In the genomic region with DNA sequence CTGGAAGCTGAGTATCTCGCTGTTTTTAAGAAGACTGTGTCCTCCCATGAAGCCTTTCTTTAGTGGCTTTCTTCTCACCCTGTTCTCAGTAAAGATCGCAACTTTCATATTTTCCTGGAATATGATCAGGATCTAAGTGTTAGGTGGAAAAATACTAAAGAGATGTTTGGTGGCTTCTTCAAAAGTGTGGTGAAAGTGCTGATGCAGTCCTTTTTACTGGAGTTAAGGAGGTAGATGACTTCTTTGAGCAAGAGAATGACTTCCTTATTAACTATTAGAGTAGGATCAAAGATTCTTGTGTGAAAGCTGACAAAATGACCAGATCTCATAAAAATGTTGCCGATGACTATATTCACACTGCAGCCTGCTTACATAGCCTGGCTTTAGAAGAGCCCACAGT, we compare ENCODE assay signal across 36 cellular contexts.
DNase-seq lines count a peak whose midpoint lies in the region; ATAC-seq, FAIRE-seq and TF ChIP-seq lines count a peak whose summit lies in the region.
"Had no signal": no experiment of that assay in that cellular context is flagged by ENCODE, and none has a peak within 500 bp of the region (broad histone marks: within the 10 kb centered on the region; RNA-seq: fewer than 3 reads in every experiment).

No MANE protein-coding gene starts in this region.

- DNase-seq in HepG2 (ENCODE audit: low spot score) (no peak), right lobe of liver (no peak), A549 (ENCODE audit: low read depth in 1 of 2, low spot score in 1 of 2) (no peak), IMR-90 (no peak), K562 (ENCODE audit: extremely low read depth in 1 of 4, low spot score in 3 of 4) (no peak), OCI-M2 (lab: John Stamatoyannopoulos, UW; ENCODE audit: unreplicated experiment) (no peak)
- DNase-seq in activated naive CD8-positive, alpha-beta T cell treated with anti-CD3 and anti-CD28 coated beads, Interleukin-2, amount 50 U/mL, for 24 hours = no peak
- DNase-seq: 8988T; ACHN; AML-193; BE2C; C1 segment of cervical spinal cord; Caco-2; Calu3; CD4-positive, alpha-beta memory T cell; CD4-positive, alpha-beta T cell; CD4-positive, CD25-positive, alpha-beta regulatory T cell; CD8-positive, alpha-beta memory T cell; CD8-positive, alpha-beta T cell; COR-L47; DMS 273 treated with DMSO at 0.1 percent for 48 hours; DMS153; DMS53; DMS79; DMS79 treated with DMSO at 0.1 percent for 48 hours; DND-41; EL had no signal

- dilution Hi-C loops in IMR-90 (cut with HindIII; ENCODE audit: low sequenced_read_pairs, unreplicated experiment) = no loop called here

- no peak overlapping the region for H3K4me3 Mint-ChIP-seq in activated naive CD8-positive, alpha-beta T cell treated with anti-CD3 and anti-CD28 coated beads, Interleukin-2, amount 50 U/mL, for 24 hours
- H3K4me3 Mint-ChIP-seq: B cell; CD14-positive monocyte; CD4-positive, alpha-beta memory T cell; CD4-positive, alpha-beta T cell; CD4-positive, CD25-positive, alpha-beta regulatory T cell; CD8-positive, alpha-beta memory T cell; CD8-positive, alpha-beta T cell had no signal

- no peak overlapping the region for H4K8ac ChIP-seq in IMR-90 (ENCODE audit: low read depth in 2 of 2, low read length in 2 of 2)

- POLR2A ChIA-PET in HepG2 (lab: Yijun Ruan, JAX) (no interaction called here), A549 (lab: Yijun Ruan, JAX) (no interaction called here), IMR-90 (lab: Charles Lee; ENCODE audit: unreplicated experiment) (no interaction called here), K562 (lab: Yijun Ruan, JAX) (no interaction called here)

- no peaks in the 10 kb centered on the region; a peak in 1 of 5 replicates for H3K27me3 ChIP-seq in HepG2 (ENCODE audit: control insufficient read depth in 1 of 2, insufficient read depth in 2 of 2, low read length in 2 of 2)
- no peaks in the 10 kb centered on the region for H3K27me3 ChIP-seq in right lobe of liver
- no peaks in the 10 kb centered on the region for H3K27me3 ChIP-seq in IMR-90 (ENCODE audit: control insufficient read depth, insufficient read depth, low read length)
- no peaks in the 10 kb centered on the region for H3K27me3 ChIP-seq in K562 (ENCODE audit: control insufficient read depth in 2 of 2, insufficient read depth in 2 of 2, low read length in 2 of 2)
- H3K27me3 ChIP-seq: BE2C; BLaER1; BLaER1 treated with 17β-estradiol and CSF1 and Interleukin-3, amounts not matched to agents 10 nM and 100 nM had no signal

- H3K36me3 ChIP-seq in HepG2 (replicated peaks in 1 of 2; ENCODE audit: control insufficient read depth in 1 of 2, insufficient read depth in 2 of 2, low read length in 2 of 2) (no peaks in the 10 kb centered on the region), right lobe of liver (no peaks in the 10 kb centered on the region), IMR-90 (ENCODE audit: control insufficient read depth, insufficient read depth, low read length) (no peaks in the 10 kb centered on the region), K562 (ENCODE audit: control insufficient read depth, insufficient read depth, low read length) (no peaks in the 10 kb centered on the region)
- H3K36me3 ChIP-seq: BE2C; BLaER1; BLaER1 treated with 17β-estradiol and CSF1 and Interleukin-3, amounts not matched to agents 10 nM and 100 nM had no signal

- TF ChIP-seq CTCF in HepG2 (CRISPR knock-in tag; IDR thresholded peaks at IDR 0.05) (no peak), right lobe of liver (IDR thresholded peaks at IDR 0.05) (no peak), A549 (IDR thresholded peaks at IDR 0.05) (no peak), IMR-90 (conservative IDR thresholded peaks at IDR 0.05; ENCODE audit: low read depth, low read length) (no peak), K562 (IDR thresholded peaks at IDR 0.05 in 2 of 3, conservative IDR thresholded peaks at IDR 0.05 in 1 of 3; ENCODE audit: insufficient read depth in 2 of 3, low read depth in 1 of 3, low read length in 3 of 3) (no peak)

- H2BK15ac ChIP-seq in IMR-90 (ENCODE audit: low read depth, low read length) = no peak overlapping the region

- no peak overlapping the region for H3K27ac Mint-ChIP-seq in activated naive CD8-positive, alpha-beta T cell treated with anti-CD3 and anti-CD28 coated beads, Interleukin-2, amount 50 U/mL, for 24 hours
- H3K27ac Mint-ChIP-seq: B cell; CD14-positive monocyte; CD4-positive, alpha-beta memory T cell; CD4-positive, alpha-beta T cell; CD4-positive, CD25-positive, alpha-beta regulatory T cell; CD8-positive, alpha-beta memory T cell; CD8-positive, alpha-beta T cell had no signal

- CTCF ChIA-PET in HepG2 (lab: Yijun Ruan, JAX; ENCODE audit: low intra/inter-chr PET ratio, low total read pairs) = no interaction called here
- CTCF ChIA-PET in A549 (lab: Yijun Ruan, JAX) = no interaction called here
- CTCF ChIA-PET in IMR-90 (lab: Yijun Ruan, JAX) = interaction anchor here (0.7 kb wide), 1 partner anchor 23 kb away, joined by 3 read pairs; no protein-coding TSS in a partner anchor
- CTCF ChIA-PET in K562 (lab: Yijun Ruan, JAX; ENCODE audit: low intra/inter-chr PET ratio) = no interaction called here

- peaks cover 4% of the 10 kb centered on the region for H3K9me3 Mint-ChIP-seq in activated naive CD8-positive, alpha-beta T cell treated with anti-CD3 and anti-CD28 coated beads, Interleukin-2, amount 50 U/mL, for 24 hours

- no peak overlapping the region for H3K14ac ChIP-seq in IMR-90 (replicated peaks; ENCODE audit: low read depth, low read length)

- no peak overlapping the region for H2BK120ac ChIP-seq in IMR-90 (ENCODE audit: low read depth, low read length)

- in situ Hi-C loops in HepG2 (cut with HindIII; ENCODE audit: extremely low pct_ligation_motif_present, low pct_unique_long_range_greater_than_20kb) (no loop called here), IMR-90 (cut with MboI; ENCODE audit: low sequenced_read_pairs) (no loop called here), K562 (cut with MboI) (no loop called here)

- H3K27me3 Mint-ChIP-seq in activated naive CD8-positive, alpha-beta T cell treated with anti-CD3 and anti-CD28 coated beads, Interleukin-2, amount 50 U/mL, for 24 hours = no peaks in the 10 kb centered on the region
- H3K27me3 Mint-ChIP-seq: B cell; CD4-positive, alpha-beta memory T cell; CD4-positive, alpha-beta T cell; CD4-positive, CD25-positive, alpha-beta regulatory T cell; CD8-positive, alpha-beta memory T cell had no signal

- H2BK5ac ChIP-seq in IMR-90 (ENCODE audit: low read depth, low read length, poor library complexity, severe bottlenecking) = no peak overlapping the region

- TF ChIP-seq EP300 in HepG2 (IDR thresholded peaks at IDR 0.05; ENCODE audit: low read depth in 2 of 2, low read length in 2 of 2) (no peak), HepG2 (CRISPR knock-in tag; IDR thresholded peaks at IDR 0.05; ENCODE audit: borderline replicate concordance) (no peak), A549 (IDR thresholded peaks at IDR 0.05) (no peak), K562 (IDR thresholded peaks at IDR 0.05; ENCODE audit: low read length) (no peak)

- 27% methylated on average over 3 of the region's 3 CpGs for WGBS in HepG2 (ENCODE audit: low lambda C conversion rate)
- WGBS in right lobe of liver (ENCODE audit: insufficient coverage, low coverage, low lambda C conversion rate, missing lambda C conversion rate) = 58% methylated on average over 3 of the region's 3 CpGs
- WGBS in A549 (ENCODE audit: missing lambda C conversion rate) = 37% methylated on average over 3 of the region's 3 CpGs
- WGBS in IMR-90 (ENCODE audit: extremely low coverage in 2 of 2, insufficient read length in 1 of 2), 2 experiments = no CpG with 5 or more reads among the region's 3 CpGs
- WGBS in K562 (ENCODE audit: insufficient coverage, low coverage, missing lambda C conversion rate) = 2% methylated on average over 3 of the region's 3 CpGs

- H3K9me3 ChIP-seq in HepG2 (ENCODE audit: low read length) (no peaks in the 10 kb centered on the region), right lobe of liver (no peaks in the 10 kb centered on the region), A549 (no peaks in the 10 kb centered on the region; the same call in 2 of the 3 replicates), IMR-90 (ENCODE audit: control insufficient read depth, insufficient read depth, low read length) (no peaks in the 10 kb centered on the region), K562 (replicated peaks; ENCODE audit: control insufficient read depth, insufficient read depth, low read depth, low read length) (no peaks in the 10 kb centered on the region)
- H3K9me3 ChIP-seq: BE2C; BLaER1; BLaER1 treated with 17β-estradiol and CSF1 and Interleukin-3, amounts not matched to agents 10 nM and 100 nM had no signal

- ATAC-seq in HepG2 = no peak
- ATAC-seq in right lobe of liver = no peak
- no peak for ATAC-seq in A549
- no peak for ATAC-seq in IMR-90 (ENCODE audit: low read depth)
- no peak for ATAC-seq in K562
- ATAC-seq in GM21528 (IDR thresholded peaks at IDR 0.05; ENCODE audit: low FRiP score, unreplicated experiment) = no peak
- no peak for ATAC-seq in activated naive CD8-positive, alpha-beta T cell treated with anti-CD3 and anti-CD28 coated beads, Interleukin-2, amount 50 U/mL, for 24 hours
- ATAC-seq: CD8-positive, alpha-beta T cell had no signal

- no peak overlapping the region for H3K27ac ChIP-seq in HepG2 (ENCODE audit: extremely low read length, insufficient read depth, low read length)
- no peak overlapping the region for H3K27ac ChIP-seq in right lobe of liver
- H3K27ac ChIP-seq in A549 = no peak overlapping the region
- H3K27ac ChIP-seq in IMR-90 (ENCODE audit: insufficient read depth, low read length) = no peak overlapping the region
- no peak overlapping the region for H3K27ac ChIP-seq in K562 (ENCODE audit: extremely low read depth, low read depth, low read length)
- H3K27ac ChIP-seq: 22Rv1; BLaER1; BLaER1 treated with 17β-estradiol and CSF1 and Interleukin-3, amounts not matched to agents 10 nM and 100 nM; C4-2B had no signal

- H4K5ac ChIP-seq in IMR-90 (ENCODE audit: low read depth, low read length) = no peak overlapping the region

- H3K4me3 ChIP-seq in HepG2 (replicated peaks in 1 of 3; ENCODE audit: insufficient read depth in 1 of 3, low read depth in 2 of 3, low read length in 3 of 3) = no peak overlapping the region
- H3K4me3 ChIP-seq in right lobe of liver = no peak overlapping the region
- H3K4me3 ChIP-seq in A549 = no peak overlapping the region
- H3K4me3 ChIP-seq in IMR-90 (ENCODE audit: insufficient read depth, low read depth, low read length) = no peak overlapping the region
- H3K4me3 ChIP-seq in K562 = no peak overlapping the region
- H3K4me3 ChIP-seq: BLaER1; BLaER1 treated with 17β-estradiol and CSF1 and Interleukin-3, amounts not matched to agents 10 nM and 100 nM had no signal

- H3K4me1 ChIP-seq in HepG2 (ENCODE audit: insufficient read depth, low read length) (no peaks in the 10 kb centered on the region), right lobe of liver (no peaks in the 10 kb centered on the region), A549 (no peaks in the 10 kb centered on the region), IMR-90 (ENCODE audit: control insufficient read depth, insufficient read depth, low read length) (no peaks in the 10 kb centered on the region), K562 (replicated peaks in 1 of 2; ENCODE audit: control insufficient read depth in 2 of 2, insufficient read depth in 2 of 2, low read length in 2 of 2) (no peaks in the 10 kb centered on the region)
- H3K4me1 ChIP-seq: BE2C; BLaER1; BLaER1 treated with 17β-estradiol and CSF1 and Interleukin-3, amounts not matched to agents 10 nM and 100 nM; Caco-2 had no signal

- no peaks in the 10 kb centered on the region for H3K79me1 ChIP-seq in IMR-90 (ENCODE audit: low read depth in 1 of 2, low read length in 2 of 2)

- H3K9ac ChIP-seq in HepG2 (ENCODE audit: insufficient read depth, low read depth, low read length) (no peak overlapping the region), IMR-90 (ENCODE audit: low read depth, low read length) (no peak overlapping the region), K562 (ENCODE audit: insufficient read depth in 1 of 2, low read depth in 2 of 2, low read length in 2 of 2) (no peak overlapping the region)
- H3K9ac ChIP-seq: BLaER1; BLaER1 treated with 17β-estradiol and CSF1 and Interleukin-3, amounts not matched to agents 10 nM and 100 nM had no signal

- no peak overlapping the region for H3K4ac ChIP-seq in IMR-90 (ENCODE audit: low read depth, low read length)

- no peaks in the 10 kb centered on the region for H3K36me3 Mint-ChIP-seq in activated naive CD8-positive, alpha-beta T cell treated with anti-CD3 and anti-CD28 coated beads, Interleukin-2, amount 50 U/mL, for 24 hours (ENCODE audit: low read depth)
- H3K36me3 Mint-ChIP-seq: CD14-positive monocyte; CD4-positive, alpha-beta memory T cell; CD4-positive, CD25-positive, alpha-beta regulatory T cell; CD8-positive, alpha-beta memory T cell; CD8-positive, alpha-beta T cell had no signal

- H3K4me2 ChIP-seq in HepG2 (ENCODE audit: low read depth, low read length) (no peak overlapping the region), A549 (no peak overlapping the region), IMR-90 (ENCODE audit: low read depth, low read length) (no peak overlapping the region), K562 (ENCODE audit: insufficient read depth, low read length) (no peak overlapping the region)
- H3K4me2 ChIP-seq: BLaER1; BLaER1 treated with 17β-estradiol and CSF1 and Interleukin-3, amounts not matched to agents 10 nM and 100 nM had no signal

- BruUV-seq in HepG2 (replicated peaks; lab: Mats Ljungman, UMichigan) (no TSS peak), IMR-90 (replicated peaks; lab: Mats Ljungman, UMichigan) (no TSS peak), K562 (replicated peaks; lab: Mats Ljungman, UMichigan) (no TSS peak)

- no peak overlapping the region for H2AFZ ChIP-seq in HepG2 (ENCODE audit: low read length)
- no peak overlapping the region for H2AFZ ChIP-seq in IMR-90 (replicated peaks; ENCODE audit: low read length, poor library complexity)
- H2AFZ ChIP-seq in K562 (ENCODE audit: low read depth, low read length) = no peak overlapping the region

- H2AK9ac ChIP-seq in IMR-90 (replicated peaks; ENCODE audit: low read depth, low read length, poor library complexity) = no peak overlapping the region

- intact Hi-C loops in HepG2 (cut with micrococcal nuclease; ENCODE audit: unreplicated experiment) = no loop called here
- intact Hi-C loops in right lobe of liver (cut with DNase I) = no loop called here
- intact Hi-C loops in IMR-90 (cut with micrococcal nuclease) = no loop called here
- intact Hi-C loops in K562 (cut with micrococcal nuclease) = no loop called here

- no peak overlapping the region for H3K56ac ChIP-seq in IMR-90 (ENCODE audit: extremely low read depth, insufficient read depth, low read length)

- TF ChIP-seq POLR2A in HepG2 (IDR thresholded peaks at IDR 0.05; ENCODE audit: insufficient read depth in 1 of 2, low read depth in 2 of 2, low read length in 2 of 2) = no peak
- no peak for TF ChIP-seq POLR2A in right lobe of liver (IDR thresholded peaks at IDR 0.05)
- no peak for TF ChIP-seq POLR2A in A549 (IDR thresholded peaks at IDR 0.05; ENCODE audit: low read length)
- TF ChIP-seq POLR2A in IMR-90 (IDR thresholded peaks at IDR 0.05; ENCODE audit: low read depth, low read length) = no peak
- no peak for TF ChIP-seq POLR2A in K562 (conservative IDR thresholded peaks at IDR 0.05)

- H3K79me2 ChIP-seq in HepG2 (ENCODE audit: insufficient read depth, low read length) = no peaks in the 10 kb centered on the region
- no peaks in the 10 kb centered on the region for H3K79me2 ChIP-seq in K562 (ENCODE audit: control insufficient read depth, insufficient read depth, low read length)

- H3K9me1 ChIP-seq in IMR-90 (ENCODE audit: insufficient read depth, low read length) (no peaks in the 10 kb centered on the region), K562 (ENCODE audit: control insufficient read depth, insufficient read depth, low read length) (no peaks in the 10 kb centered on the region)

- no peak overlapping the region for H3K23ac ChIP-seq in IMR-90 (ENCODE audit: low read depth, low read length)

- no peak overlapping the region for H2BK20ac ChIP-seq in IMR-90 (ENCODE audit: low read depth, low read length)

- no peak for FAIRE-seq in HepG2 (lab: Jason Lieb, UNC)
- no peak for FAIRE-seq in A549 (lab: Jason Lieb, UNC)
- FAIRE-seq in K562 (lab: Jason Lieb, UNC) = no peak
- FAIRE-seq: A204.1, D721Med had no signal

- no peaks in the 10 kb centered on the region for H3K4me1 Mint-ChIP-seq in activated naive CD8-positive, alpha-beta T cell treated with anti-CD3 and anti-CD28 coated beads, Interleukin-2, amount 50 U/mL, for 24 hours
- H3K4me1 Mint-ChIP-seq: B cell; CD14-positive monocyte; CD4-positive, alpha-beta memory T cell; CD4-positive, CD25-positive, alpha-beta regulatory T cell; CD8-positive, alpha-beta memory T cell had no signal

- no peak overlapping the region for H4K91ac ChIP-seq in IMR-90 (ENCODE audit: insufficient read depth, low read depth, low read length)

- TF ChIP-seq RAD21 in HepG2 (CRISPR knock-in tag; IDR thresholded peaks at IDR 0.05) (no peak), A549 (conservative IDR thresholded peaks at IDR 0.05 in 1 of 2, IDR thresholded peaks at IDR 0.05 in 1 of 2) (no peak), IMR-90 (IDR thresholded peaks at IDR 0.05; ENCODE audit: low read length) (no peak), K562 (CRISPR knock-in tag; conservative IDR thresholded peaks at IDR 0.05 in 1 of 2, IDR thresholded peaks at IDR 0.05 in 1 of 2) (no peak)

- H3K18ac ChIP-seq in IMR-90 (ENCODE audit: low read depth, low read length) = no peak overlapping the region

- H2AK5ac ChIP-seq in IMR-90 (ENCODE audit: low read depth, low read length) = no peak overlapping the region

- H4K20me1 ChIP-seq in HepG2 (ENCODE audit: insufficient read depth, low read length) (no peaks in the 10 kb centered on the region), IMR-90 (ENCODE audit: insufficient read depth, low read length) (no peaks in the 10 kb centered on the region), K562 (replicated peaks; ENCODE audit: control insufficient read depth, insufficient read depth, low read length) (no peaks in the 10 kb centered on the region)
- H4K20me1 ChIP-seq: BLaER1; BLaER1 treated with 17β-estradiol and CSF1 and Interleukin-3, amounts not matched to agents 10 nM and 100 nM had no signal

Comparison
In these comparisons a context has a peak if more than half of its experiments do, and no peak if none do; other contexts are left out.
1. Of the 241 proteins assayed by ChIP-seq in both HepG2 and K562: peak only in HepG2: MAFF; only in K562: MAFG; in both: none; in neither: 238; mixed calls (peak in some experiments, not most) for 1.